Comparison of ENCODE assay signal across 8 cellular contexts in genomic region chr10:69087600-69088470, GRCh38. TPM values are rescaled to one million over a fixed set of nuclear protein-coding genes. Genes with fewer than 3 reads are reported as not detected.
DNase-seq lines count a peak whose midpoint lies in the region; ATAC-seq and TF ChIP-seq lines count a peak whose summit lies in the region.

A gene with protein sequence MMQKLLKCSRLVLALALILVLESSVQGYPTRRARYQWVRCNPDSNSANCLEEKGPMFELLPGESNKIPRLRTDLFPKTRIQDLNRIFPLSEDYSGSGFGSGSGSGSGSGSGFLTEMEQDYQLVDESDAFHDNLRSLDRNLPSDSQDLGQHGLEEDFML (plus strand): TSS chr10:69088103. CDS start chr10:69088158, 55 bp downstream.

- H3K9me3 ChIP-seq in CD4-positive, CD25-positive, alpha-beta regulatory T cell (ENCODE audit: control insufficient read depth in 2 of 2, low read length in 2 of 2), result no peaks in the 10 kb centered on the region
- no peaks in the 10 kb centered on the region for H3K9me3 ChIP-seq in MM.1S (replicated peaks; ENCODE audit: insufficient read depth, low read length)
- no peaks in the 10 kb centered on the region for H3K9me3 ChIP-seq in thoracic aorta
- H3K9me3 ChIP-seq in HAP-1, result no peaks in the 10 kb centered on the region

- peak within 1 kb of the TSS; percentile 99 for H3K27ac ChIP-seq in CD4-positive, CD25-positive, alpha-beta regulatory T cell (ENCODE audit: insufficient read depth, low read length, poor library complexity, severe bottlenecking)
- H3K27ac ChIP-seq in MM.1S (ENCODE audit: low read length) (peak within 1 kb of the TSS; percentile 95), thoracic aorta (peak within 1 kb of the TSS; percentile 89 to 92)

- H3K4me1 ChIP-seq in CD4-positive, CD25-positive, alpha-beta regulatory T cell (ENCODE audit: control insufficient read depth, insufficient read depth, low read length, poor library complexity, severe bottlenecking), result peaks cover 40% of the 10 kb centered on the region
- H3K4me1 ChIP-seq in MM.1S (ENCODE audit: low read length) (peaks cover 26% of the 10 kb centered on the region), thoracic aorta (ENCODE audit: control insufficient read depth in 1 of 2, low read depth in 2 of 2) (peaks cover 4 to 44% of the 10 kb centered on the region in 2 donors), HAP-1 (no peaks in the 10 kb centered on the region; the same call in 1 of the 2 replicates)

- peak within 1 kb of the TSS; percentile 95 for H3K9ac ChIP-seq in MM.1S (ENCODE audit: low read length)

- H3K4me1 Mint-ChIP-seq in CD4-positive, CD25-positive, alpha-beta regulatory T cell, result peaks cover 9 to 64% (median 37%) of the 10 kb centered on the region in 4 donors
- peaks cover 52% of the 10 kb centered on the region for H3K4me1 Mint-ChIP-seq in activated CD8-positive, alpha-beta memory T cell treated with anti-CD3 and anti-CD28 coated beads, Interleukin-2, amount 10 ng/mL, durations not matched to agents 7 days and 5 days

- peak within 1 kb of the TSS; percentile 86 to 97 (median 96) for H3K27ac Mint-ChIP-seq in CD4-positive, CD25-positive, alpha-beta regulatory T cell
- peak within 1 kb of the TSS; percentile 99 for H3K27ac Mint-ChIP-seq in activated CD8-positive, alpha-beta memory T cell treated with anti-CD3 and anti-CD28 coated beads, Interleukin-2, amount 10 ng/mL, durations not matched to agents 7 days and 5 days

- peaks cover 6% of the 10 kb centered on the region for H3K36me3 Mint-ChIP-seq in CD4-positive, CD25-positive, alpha-beta regulatory T cell
- H3K36me3 Mint-ChIP-seq in activated CD8-positive, alpha-beta memory T cell treated with anti-CD3 and anti-CD28 coated beads, Interleukin-2, amount 10 ng/mL, durations not matched to agents 7 days and 5 days, result peaks cover 35% of the 10 kb centered on the region

- in situ Hi-C loops in HAP-1 (cut with MboI; ENCODE audit: low sequenced_read_pairs), result no loop called here

- peak within 1 kb of the TSS; percentile 89 to 95 (median 92) for H3K4me3 Mint-ChIP-seq in CD4-positive, CD25-positive, alpha-beta regulatory T cell
- H3K4me3 Mint-ChIP-seq in activated CD8-positive, alpha-beta memory T cell treated with anti-CD3 and anti-CD28 coated beads, Interleukin-2, amount 10 ng/mL, durations not matched to agents 7 days and 5 days, result peak within 1 kb of the TSS; percentile 88

- H3K27me3 Mint-ChIP-seq in CD4-positive, CD25-positive, alpha-beta regulatory T cell, result peaks cover 11% of the 10 kb centered on the region
- H3K27me3 Mint-ChIP-seq in activated CD8-positive, alpha-beta memory T cell treated with anti-CD3 and anti-CD28 coated beads, Interleukin-2, amount 10 ng/mL, durations not matched to agents 7 days and 5 days, result no peaks in the 10 kb centered on the region

- peaks cover 47% of the 10 kb centered on the region for H3K79me2 ChIP-seq in MM.1S (ENCODE audit: low read length)

- ATAC-seq in CD4-positive, CD25-positive, alpha-beta regulatory T cell (ENCODE audit: low read depth in 2 of 2), result peak; percentile 57 to 60
- ATAC-seq in GM21528 (IDR thresholded peaks at IDR 0.05; ENCODE audit: low FRiP score, unreplicated experiment) (peak; percentile 60), thoracic aorta (ENCODE audit: insufficient number of reproducible peaks, low FRiP score, low read depth) (peak; percentile 89)
- peak; percentile 54 for ATAC-seq in activated CD8-positive, alpha-beta memory T cell treated with anti-CD3 and anti-CD28 coated beads, Interleukin-2, amount 10 ng/mL, durations not matched to agents 7 days and 5 days

- no peaks in the 10 kb centered on the region for H3K9me2 ChIP-seq in MM.1S (replicated peaks; ENCODE audit: insufficient read depth, low read length)

- no peaks in the 10 kb centered on the region for H4K20me1 ChIP-seq in MM.1S (ENCODE audit: insufficient read depth, low read length)

- no peaks in the 10 kb centered on the region for H3K36me3 ChIP-seq in CD4-positive, CD25-positive, alpha-beta regulatory T cell (ENCODE audit: control insufficient read depth, insufficient read depth, low read length)
- H3K36me3 ChIP-seq in MM.1S (replicated peaks; ENCODE audit: insufficient read depth, low read length), result no peaks in the 10 kb centered on the region
- no peaks in the 10 kb centered on the region for H3K36me3 ChIP-seq in thoracic aorta
- H3K36me3 ChIP-seq in HAP-1 (replicated peaks), result no peaks in the 10 kb centered on the region

- peak within 1 kb of the TSS; percentile 97 for H3K4me2 ChIP-seq in MM.1S (ENCODE audit: low read depth, low read length)

- peak within 1 kb of the TSS; percentile 100 for H3K4me3 ChIP-seq in CD4-positive, CD25-positive, alpha-beta regulatory T cell (ENCODE audit: low read depth, low read length)
- peak within 1 kb of the TSS; percentile 77 for H3K4me3 ChIP-seq in MM.1S (ENCODE audit: low read length)
- peak within 1 kb of the TSS; percentile 10 for H3K4me3 ChIP-seq in epithelial cell of esophagus (ENCODE audit: low read length)
- peak within 1 kb of the TSS; percentile 79 for H3K4me3 ChIP-seq in thoracic aorta
- no peak within 1 kb of the TSS for H3K4me3 ChIP-seq in HAP-1

- peaks cover 53% of the 10 kb centered on the region for H3F3A ChIP-seq in MM.1S (ENCODE audit: insufficient read depth, low read length)

- TF ChIP-seq CTCF in MM.1S (IDR thresholded peaks at IDR 0.05; ENCODE audit: low read length) (no peak), epithelial cell of esophagus (IDR thresholded peaks at IDR 0.05; ENCODE audit: insufficient read depth, low read depth, low read length, missing control alignments) (no peak), thoracic aorta (IDR thresholded peaks at IDR 0.05) (no peak)

- no peaks in the 10 kb centered on the region for H3K9me3 Mint-ChIP-seq in CD4-positive, CD25-positive, alpha-beta regulatory T cell
- H3K9me3 Mint-ChIP-seq in activated CD8-positive, alpha-beta memory T cell treated with anti-CD3 and anti-CD28 coated beads, Interleukin-2, amount 10 ng/mL, durations not matched to agents 7 days and 5 days (ENCODE audit: low read depth), result no peaks in the 10 kb centered on the region

- H3K27me3 ChIP-seq in CD4-positive, CD25-positive, alpha-beta regulatory T cell (ENCODE audit: control insufficient read depth, insufficient read depth, low read length), result no peaks in the 10 kb centered on the region
- no peaks in the 10 kb centered on the region for H3K27me3 ChIP-seq in MM.1S (replicated peaks; ENCODE audit: insufficient read depth, low read length)
- no peaks in the 10 kb centered on the region for H3K27me3 ChIP-seq in thoracic aorta (replicated peaks; ENCODE audit: insufficient read depth)
- no peaks in the 10 kb centered on the region for H3K27me3 ChIP-seq in HAP-1 (ENCODE audit: low read depth)

- peak within 1 kb of the TSS; percentile 46; the same call in 1 of the 2 replicates for H2AFZ ChIP-seq in MM.1S (ENCODE audit: low read length)

- DNase-seq in CD4-positive, CD25-positive, alpha-beta regulatory T cell, result peak; percentile 74 to 91 (median 87)
- peak; percentile 97 for DNase-seq in MM.1S
- peak; percentile 92 for DNase-seq in activated CD8-positive, alpha-beta memory T cell treated with anti-CD3 and anti-CD28 coated beads, Interleukin-2, amount 10 ng/mL, durations not matched to agents 7 days and 5 days
- DNase-seq in epithelial cell of esophagus (ENCODE audit: low read depth), result peak; percentile 41
- peak; percentile 76 for DNase-seq in non-pigmented ciliary epithelial cell (ENCODE audit: low read depth)
- peak; percentile 82 for DNase-seq in thoracic aorta (ENCODE audit: low spot score)
- DNase-seq in HAP-1 (ENCODE audit: low spot score in 2 of 2), result no peak

- CTCF ChIA-PET in activated CD8-positive, alpha-beta memory T cell treated with anti-CD3 and anti-CD28 coated beads, Interleukin-2, amount 10 ng/mL, durations not matched to agents 7 days and 5 days (lab: Charles Lee), result interaction anchor here (0.7 to 2.3 kb wide), 8 partner anchors 20 to 99 kb away, joined by 3 to 13 read pairs (median 5); partner anchors contain the start of gene KIFBP

RNA-seq across cellular contexts. Expression of the gene that starts here (rescaled TPM):
- 580 TPM for total RNA-seq in CD4-positive, CD25-positive, alpha-beta regulatory T cell
- polyA plus RNA-seq in CD4-positive, CD25-positive, alpha-beta regulatory T cell, result 100 to 1,000 TPM; 254 to 402 (median 306) TPM
- total RNA-seq in activated CD8-positive, alpha-beta memory T cell treated with anti-CD3 and anti-CD28 coated beads, Interleukin-2, amount 10 ng/mL, durations not matched to agents 7 days and 5 days, result 100 to 1,000 TPM; 366 to 616 TPM
- total RNA-seq in thoracic aorta, result 100 to 1,000 TPM; 200 to 227 TPM

Comparison
In these comparisons a context has a peak if more than half of its experiments do, and no peak if none do; other contexts are left out.
1. DNase-seq: peak in CD4-positive, CD25-positive, alpha-beta regulatory T cell (3 of 3), MM.1S (single experiment), activated CD8-positive, alpha-beta memory T cell treated with anti-CD3 and anti-CD28 coated beads, Interleukin-2, amount 10 ng/mL, durations not matched to agents 7 days and 5 days (single experiment), epithelial cell of esophagus (single experiment), non-pigmented ciliary epithelial cell (single experiment) and thoracic aorta (single experiment); none in HAP-1 (0 of 2).
2. Peak in every context shown above with its lines, with median percentiles within 50 percentile points of each other: ATAC-seq and H3K27ac ChIP-seq.